In the genomic region with DNA sequence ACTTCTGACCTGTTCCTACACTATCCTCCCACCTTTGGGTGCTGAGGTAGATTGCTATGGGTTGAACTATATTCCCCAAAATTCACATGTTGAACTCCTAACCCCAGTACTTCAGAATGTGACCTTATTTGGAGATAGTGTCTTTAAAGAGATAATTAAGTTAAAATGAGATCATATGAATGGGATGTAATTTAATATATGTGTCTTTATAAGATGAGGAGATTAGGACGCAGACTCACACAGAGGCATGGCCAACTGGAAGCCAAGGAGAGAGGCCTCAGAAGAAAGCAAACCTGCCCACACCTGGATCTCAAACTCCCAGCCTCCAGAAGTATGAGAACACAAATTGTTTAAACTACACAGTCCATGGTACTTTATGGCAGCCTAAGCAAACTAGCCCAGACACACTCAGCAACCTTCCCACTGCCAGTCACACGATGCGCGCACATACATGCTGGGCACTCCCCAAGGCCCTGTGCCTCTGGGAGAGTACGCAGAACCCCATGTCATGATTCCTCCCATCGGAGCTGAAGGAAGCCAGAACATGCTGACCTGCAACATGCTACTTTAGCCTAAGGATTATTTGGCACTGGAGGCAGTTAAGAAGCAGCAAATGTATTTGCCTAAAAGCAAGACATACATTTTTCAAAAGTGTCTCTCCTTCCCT, we compare ENCODE assay signal across 23 cellular contexts. TPM values are rescaled to one million over a fixed set of nuclear protein-coding genes. Genes with fewer than 3 reads are reported as not detected.
"Had no signal": no experiment of that assay in that cellular context is flagged by ENCODE, and none has a peak within 500 bp of the region (broad histone marks: within the 10 kb centered on the region; RNA-seq: fewer than 3 reads in every experiment).

No MANE protein-coding gene starts in this region.

- H3K27ac Mint-ChIP-seq: activated naive CD8-positive, alpha-beta T cell treated with anti-CD3 and anti-CD28 coated beads, Interleukin-2, amount 10 ng/mL, durations not matched to agents 7 days and 5 days; memory B cell had no signal

- H3K36me3 ChIP-seq: prostate gland had no signal

- H3K9me3 Mint-ChIP-seq: activated naive CD8-positive, alpha-beta T cell treated with anti-CD3 and anti-CD28 coated beads, Interleukin-2, amount 10 ng/mL, durations not matched to agents 7 days and 5 days; central memory CD8-positive, alpha-beta T cell; memory B cell had no signal

- H3K9me3 ChIP-seq: gastrocnemius medialis, left ventricle myocardium inferior, prostate gland, testis, upper lobe of left lung had no signal

- DNase-seq: activated naive CD4-positive, alpha-beta T cell; activated naive CD8-positive, alpha-beta T cell treated with anti-CD3 and anti-CD28 coated beads, Interleukin-2, amount 10 ng/mL, durations not matched to agents 7 days and 5 days; effector CD4-positive, alpha-beta T cell; gastrocnemius medialis; heart left ventricle; left ventricle myocardium inferior; naive thymus-derived CD8-positive, alpha-beta T cell; nucleus accumbens; right cardiac atrium; small intestine; stimulated activated CD4-positive, alpha-beta T cell treated with anti-CD3 and anti-CD28 coated beads, Interleukin-4, amount 100 ng/mL, for 4 hours; stimulated activated CD8-positive, alpha-beta memory T cell treated with anti-CD3 and anti-CD28 coated beads, Interleukin-4, amount 100 ng/mL, for 48 hours; stimulated activated naive CD4-positive, alpha-beta T cell treated with Interleukin-2 at 50 U/mL for 16 hours; testis; upper lobe of left lung had no signal

- H3K4me3 Mint-ChIP-seq: activated naive CD8-positive, alpha-beta T cell treated with anti-CD3 and anti-CD28 coated beads, Interleukin-2, amount 10 ng/mL, durations not matched to agents 7 days and 5 days; activated T-helper 1 cell treated with anti-CD3 and anti-CD28 coated beads, Interleukin-12 subunit alpha, Interleukin-12 subunit beta, Interleukin-2, Interleukin-4 antibody, amounts not matched to agents 30 ng/mL and 10 ng/mL and 1 ng/mL, durations not matched to agents 14 hours and 24 hours and 36 hours; brain; central memory CD8-positive, alpha-beta T cell; memory B cell; naive thymus-derived CD8-positive, alpha-beta T cell had no signal

- H3K4me1 Mint-ChIP-seq: memory B cell had no signal

- H3K4me3 ChIP-seq: coronary artery, gastrocnemius medialis, heart left ventricle, left ventricle myocardium inferior, prostate gland, testis, upper lobe of left lung had no signal

- H3K4me1 ChIP-seq: gastrocnemius medialis, left ventricle myocardium inferior, prostate gland, testis, upper lobe of left lung had no signal

- ATAC-seq: activated CD4-positive, CD25-positive, alpha-beta regulatory T cell treated with anti-CD3 and anti-CD28 coated beads, Interleukin-2, amount 50 U/mL, for 24 hours; gastrocnemius medialis; heart left ventricle; naive thymus-derived CD8-positive, alpha-beta T cell; right cardiac atrium had no signal

- H3K27me3 Mint-ChIP-seq: activated naive CD8-positive, alpha-beta T cell treated with anti-CD3 and anti-CD28 coated beads, Interleukin-2, amount 10 ng/mL, durations not matched to agents 7 days and 5 days; brain; central memory CD8-positive, alpha-beta T cell; memory B cell; naive thymus-derived CD8-positive, alpha-beta T cell had no signal

- H3K27me3 ChIP-seq: gastrocnemius medialis, heart left ventricle, testis, upper lobe of left lung had no signal

- H3K27ac ChIP-seq: coronary artery, gastrocnemius medialis, heart left ventricle, left ventricle myocardium inferior, prostate gland, testis, upper lobe of left lung had no signal

RNA-seq across cellular contexts. Expression of a gene that starts 8.9 kb away (rescaled TPM):
- total RNA-seq: endothelial cell of umbilical vein had no signal
